Comparison of ENCODE assay signal across 31 cellular contexts in the genomic region with DNA sequence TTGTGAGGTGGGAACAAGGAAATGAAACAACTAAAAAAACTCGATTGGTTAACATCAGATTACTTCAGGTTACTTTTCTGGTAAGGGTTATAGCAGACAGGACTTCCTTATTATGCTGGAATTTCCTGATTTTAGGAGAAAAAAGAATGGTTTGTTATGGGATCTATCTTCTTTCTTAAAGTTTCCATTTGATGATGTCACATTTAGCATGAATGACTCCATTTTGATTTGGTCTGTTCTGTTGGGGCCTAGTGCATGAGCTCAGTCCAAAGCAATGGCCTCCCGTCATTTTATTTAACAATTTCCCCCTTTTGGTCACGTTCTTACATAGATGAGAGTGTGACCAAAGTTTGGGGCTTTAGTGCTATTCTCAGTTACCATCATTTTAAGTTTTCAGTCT.
"Had no signal": no experiment of that assay in that cellular context is flagged by ENCODE, and none has a peak within 500 bp of the region (broad histone marks: within the 10 kb centered on the region; RNA-seq: fewer than 3 reads in every experiment).

No MANE protein-coding gene starts in this region.

- H3K9ac ChIP-seq: parathyroid adenoma had no signal

- DNase-seq: naive thymus-derived CD8-positive, alpha-beta T cell; nephron progenitor cell; nucleus accumbens; ovary; posterior cingulate gyrus; psoas muscle; right cardiac atrium; right lobe of liver; sigmoid colon; small intestine; stimulated activated CD4-positive, alpha-beta T cell treated with anti-CD3 and anti-CD28 coated beads, Interleukin-15, amount 100 ng/mL, for 24 hours; stimulated activated CD4-positive, alpha-beta T cell treated with anti-CD3 and anti-CD28 coated beads, Interleukin-2, amount 100 ng/mL, for 24 hours; stimulated activated CD4-positive, alpha-beta T cell treated with anti-CD3 and anti-CD28 coated beads, Interleukin-2, amount 100 ng/mL, for 48 hours; stimulated activated CD4-positive, alpha-beta T cell treated with anti-CD3 and anti-CD28 coated beads, Interleukin-4, amount 100 ng/mL, for 24 hours; stimulated activated naive CD4-positive, alpha-beta T cell; stimulated activated naive CD8-positive, alpha-beta T cell treated with anti-CD3 and anti-CD28 coated beads, Interleukin-15, amount 100 ng/mL, for 72 hours; stimulated activated naive CD8-positive, alpha-beta T cell treated with anti-CD3 and anti-CD28 coated beads, Interleukin-15, Interleukin-2, amounts not matched to agents 100 U/mL and 50 U/mL, for 24 hours; substantia nigra; testis; tibial artery; transverse colon; upper lobe of right lung; uterus had no signal

- H3K4me1 ChIP-seq: psoas muscle, right lobe of liver, sigmoid colon, suprapubic skin, testis, tibial artery, uterus had no signal

- ATAC-seq: naive thymus-derived CD8-positive, alpha-beta T cell; natural killer cell treated with Interleukin-12 subunit alpha and Interleukin-12 subunit beta and Interleukin-15 and Interleukin-18, amount 100 ng/mL, for 72 hours; psoas muscle; right cardiac atrium; stimulated activated memory B cell treated with anti-CD40 and anti-IgM and Interleukin-4, amounts not matched to agents 10 μg/mL and 1 μg/mL and 100 μg/mL, for 72 hours; stimulated activated naive CD8-positive, alpha-beta T cell treated with anti-CD3 and anti-CD28 coated beads, Interleukin-15, amount 100 ng/mL, for 72 hours; stimulated activated naive CD8-positive, alpha-beta T cell treated with anti-CD3 and anti-CD28 coated beads, Interleukin-15, Interleukin-2, amounts not matched to agents 100 U/mL and 50 U/mL, for 24 hours; upper lobe of right lung had no signal

- FAIRE-seq: small intestine had no signal

- H3K9me3 Mint-ChIP-seq: naive thymus-derived CD8-positive, alpha-beta T cell; nephron progenitor cell; neural crest cell; stimulated activated memory B cell treated with anti-CD40 and anti-IgM and Interleukin-4, amounts not matched to agents 10 μg/mL and 1 μg/mL and 100 μg/mL, for 72 hours; stimulated activated naive CD8-positive, alpha-beta T cell treated with anti-CD3 and anti-CD28 coated beads, Interleukin-15, amount 100 ng/mL, for 72 hours; type B pancreatic cell had no signal

- H3K9me3 ChIP-seq: neutrophil, ovary, psoas muscle, right lobe of liver, sigmoid colon, suprapubic skin, testis, tibial artery, transverse colon, upper lobe of right lung, uterus had no signal

- H3K36me3 Mint-ChIP-seq: naive thymus-derived CD8-positive, alpha-beta T cell; natural killer cell treated with Interleukin-12 subunit alpha and Interleukin-12 subunit beta and Interleukin-15 and Interleukin-18, amount 100 ng/mL, for 72 hours; stimulated activated memory B cell treated with anti-CD40 and anti-IgM and Interleukin-4, amounts not matched to agents 10 μg/mL and 1 μg/mL and 100 μg/mL, for 72 hours; type B pancreatic cell had no signal

- H3K79me2 ChIP-seq: parathyroid adenoma had no signal

- H3K36me3 ChIP-seq: neutrophil, ovary, right lobe of liver, sigmoid colon, suprapubic skin, tibial artery, transverse colon, upper lobe of right lung, uterus had no signal

- H3K4me1 Mint-ChIP-seq: naive thymus-derived CD8-positive, alpha-beta T cell; nephron progenitor cell; neural crest cell; stimulated activated memory B cell treated with anti-CD40 and anti-IgM and Interleukin-4, amounts not matched to agents 10 μg/mL and 1 μg/mL and 100 μg/mL, for 72 hours; stimulated activated naive CD8-positive, alpha-beta T cell treated with anti-CD3 and anti-CD28 coated beads, Interleukin-15, amount 100 ng/mL, for 72 hours had no signal

- H3K4me3 ChIP-seq: ovary, psoas muscle, right lobe of liver, sigmoid colon, suprapubic skin, testis, tibial artery, transverse colon, upper lobe of right lung, uterus had no signal

- H2AFZ ChIP-seq: parathyroid adenoma had no signal

- H3K4me3 Mint-ChIP-seq: naive thymus-derived CD8-positive, alpha-beta T cell; natural killer cell treated with Interleukin-12 subunit alpha and Interleukin-12 subunit beta and Interleukin-15 and Interleukin-18, amount 100 ng/mL, for 72 hours; nephron progenitor cell; neural crest cell; stimulated activated memory B cell treated with anti-CD40 and anti-IgM and Interleukin-4, amounts not matched to agents 10 μg/mL and 1 μg/mL and 100 μg/mL, for 72 hours; stimulated activated naive CD8-positive, alpha-beta T cell treated with anti-CD3 and anti-CD28 coated beads, Interleukin-15, amount 100 ng/mL, for 72 hours; type B pancreatic cell had no signal

- H3K27ac ChIP-seq: neutrophil, ovary, parathyroid adenoma, psoas muscle, right lobe of liver, sigmoid colon, suprapubic skin, testis, tibial artery, transverse colon, upper lobe of right lung, uterus had no signal

- H3K27ac Mint-ChIP-seq: naive thymus-derived CD8-positive, alpha-beta T cell; natural killer cell treated with Interleukin-12 subunit alpha and Interleukin-12 subunit beta and Interleukin-15 and Interleukin-18, amount 100 ng/mL, for 72 hours; nephron progenitor cell; progenitor cell of endocrine pancreas; stimulated activated memory B cell treated with anti-CD40 and anti-IgM and Interleukin-4, amounts not matched to agents 10 μg/mL and 1 μg/mL and 100 μg/mL, for 72 hours; type B pancreatic cell had no signal

- H3K27me3 Mint-ChIP-seq: natural killer cell treated with Interleukin-12 subunit alpha and Interleukin-12 subunit beta and Interleukin-15 and Interleukin-18, amount 100 ng/mL, for 72 hours; stimulated activated memory B cell treated with anti-CD40 and anti-IgM and Interleukin-4, amounts not matched to agents 10 μg/mL and 1 μg/mL and 100 μg/mL, for 72 hours; stimulated activated naive CD8-positive, alpha-beta T cell treated with anti-CD3 and anti-CD28 coated beads, Interleukin-15, amount 100 ng/mL, for 72 hours; type B pancreatic cell had no signal

- H3K27me3 ChIP-seq: neutrophil, ovary, sigmoid colon, suprapubic skin, testis, tibial artery, transverse colon, upper lobe of right lung, uterus had no signal
